8 cellular contexts compared by ENCODE assay signal in genomic region chr17:76710863-76711611, GRCh38. TPM values are rescaled to one million over a fixed set of nuclear protein-coding genes. Genes with fewer than 3 reads are reported as not detected.
DNase-seq lines count a peak whose midpoint lies in the region; ATAC-seq, FAIRE-seq and TF ChIP-seq lines count a peak whose summit lies in the region.

A gene with protein sequence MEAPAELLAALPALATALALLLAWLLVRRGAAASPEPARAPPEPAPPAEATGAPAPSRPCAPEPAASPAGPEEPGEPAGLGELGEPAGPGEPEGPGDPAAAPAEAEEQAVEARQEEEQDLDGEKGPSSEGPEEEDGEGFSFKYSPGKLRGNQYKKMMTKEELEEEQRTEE (minus strand): TSS chr17:76710965. CDS start chr17:76710946, 19 bp downstream.

- H4K20me1 ChIP-seq in K562 (replicated peaks; ENCODE audit: control insufficient read depth, insufficient read depth, low read length), result peaks cover 10% of the 10 kb centered on the region
- H4K20me1 ChIP-seq in hepatocyte (ENCODE audit: insufficient read depth, poor library complexity, severe bottlenecking), result peaks cover 8% of the 10 kb centered on the region

- TF ChIP-seq CTCF in K562 (IDR thresholded peaks at IDR 0.05 in 2 of 3, conservative IDR thresholded peaks at IDR 0.05 in 1 of 3; ENCODE audit: insufficient read depth in 2 of 3, low read depth in 1 of 3, low read length in 3 of 3), result no peak
- no peak for TF ChIP-seq CTCF in hepatocyte (IDR thresholded peaks at IDR 0.05; ENCODE audit: poor library complexity)

- WGBS in K562 (ENCODE audit: insufficient coverage, low coverage, missing lambda C conversion rate), result 19% methylated on average over 17 of the region's 56 CpGs
- 15% methylated on average over 14 of the region's 56 CpGs for WGBS in hepatocyte (ENCODE audit: low lambda C conversion rate, missing lambda C conversion rate)

- peaks cover 31% of the 10 kb centered on the region for H3K4me1 ChIP-seq in HUES48 (ENCODE audit: control insufficient read depth, insufficient read depth, low read length)
- H3K4me1 ChIP-seq in K562 (replicated peaks in 1 of 2; ENCODE audit: control insufficient read depth in 2 of 2, insufficient read depth in 2 of 2, low read length in 2 of 2), result peaks cover 33 to 36% of the 10 kb centered on the region in 2 experiments
- peaks cover 34% of the 10 kb centered on the region for H3K4me1 ChIP-seq in hepatocyte (ENCODE audit: insufficient read depth)

- CTCF ChIA-PET in K562 (lab: Yijun Ruan, JAX; ENCODE audit: low intra/inter-chr PET ratio), result no interaction called here

- BruUV-seq in K562 (replicated peaks; lab: Mats Ljungman, UMichigan), result no TSS peak

- intact Hi-C loops in K562 (cut with micrococcal nuclease), result no loop called here

- H3K9ac ChIP-seq in HUES48 (ENCODE audit: low read depth, low read length) (no peak within 1 kb of the TSS), K562 (ENCODE audit: insufficient read depth in 1 of 2, low read depth in 2 of 2, low read length in 2 of 2) (peak within 1 kb of the TSS; percentile 53 to 89; a peak in 3 of 4 replicates)

- no peaks in the 10 kb centered on the region for H3K9me2 ChIP-seq in hepatocyte (replicated peaks; ENCODE audit: insufficient read depth)

- no peak for TF ChIP-seq POLR2A in K562 (conservative IDR thresholded peaks at IDR 0.05)

- H3K27ac ChIP-seq in HUES48 (ENCODE audit: low read depth, low read length), result peak within 1 kb of the TSS; percentile 24
- H3K27ac ChIP-seq in K562 (ENCODE audit: extremely low read depth, low read depth, low read length), result peak within 1 kb of the TSS; percentile 27; the same call in 2 of the 3 replicates
- H3K27ac ChIP-seq in hepatocyte, result peak within 1 kb of the TSS; percentile 95

- peak; percentile 47 for DNase-seq in Caki2 (ENCODE audit: low read depth)
- DNase-seq in T-helper 22 cell (ENCODE audit: low read depth), result peak; percentile 50
- DNase-seq in K562 (ENCODE audit: extremely low read depth in 1 of 4, low spot score in 3 of 4), result peak; percentile 73 to 93 (median 90)
- DNase-seq in hepatocyte (ENCODE audit: low spot score), result peak; percentile 89
- DNase-seq in pulmonary artery endothelial cell (ENCODE audit: low read depth, low spot score), result no peak
- no peak for DNase-seq in NCI-H2107 (lab: John Stamatoyannopoulos, UW)

- TF ChIP-seq EP300 in K562 (IDR thresholded peaks at IDR 0.05; ENCODE audit: low read length), result no peak

- peak; percentile 80 for ATAC-seq in K562
- no peak for ATAC-seq in HG03460 (IDR thresholded peaks at IDR 0.05; ENCODE audit: unreplicated experiment)

- H3K9me3 ChIP-seq in HUES48 (ENCODE audit: control insufficient read depth, insufficient read depth, low read length), result no peaks in the 10 kb centered on the region
- no peaks in the 10 kb centered on the region for H3K9me3 ChIP-seq in K562 (replicated peaks; ENCODE audit: control insufficient read depth, insufficient read depth, low read depth, low read length)
- H3K9me3 ChIP-seq in hepatocyte (ENCODE audit: low read depth), result no peaks in the 10 kb centered on the region

- peak; percentile 19 for FAIRE-seq in K562 (lab: Jason Lieb, UNC)

- H3K79me2 ChIP-seq in K562 (ENCODE audit: control insufficient read depth, insufficient read depth, low read length) (peaks cover 10% of the 10 kb centered on the region; the same call in 2 of the 3 replicates), hepatocyte (peaks cover 36% of the 10 kb centered on the region)

- H3K4me2 ChIP-seq in K562 (ENCODE audit: insufficient read depth, low read length) (peak within 1 kb of the TSS; percentile 79), hepatocyte (peak within 1 kb of the TSS; percentile 98)

- TF ChIP-seq RAD21 in K562 (CRISPR knock-in tag; conservative IDR thresholded peaks at IDR 0.05 in 1 of 2, IDR thresholded peaks at IDR 0.05 in 1 of 2), result no peak

- peak within 1 kb of the TSS; percentile 67 for H3K4me3 ChIP-seq in HUES48 (ENCODE audit: low read depth, low read length)
- peak within 1 kb of the TSS; percentile 42 for H3K4me3 ChIP-seq in K562
- H3K4me3 ChIP-seq in hepatocyte, result peak within 1 kb of the TSS; percentile 40

- in situ Hi-C loops in Caki2 (cut with HindIII; ENCODE audit: low pct_unique_long_range_greater_than_20kb, low sequenced_read_pairs) (no loop called here), K562 (cut with MboI) (no loop called here)

- H3K27me3 ChIP-seq in HUES48 (ENCODE audit: control insufficient read depth, insufficient read depth, low read length) (peaks cover 22% of the 10 kb centered on the region), K562 (ENCODE audit: control insufficient read depth in 2 of 2, insufficient read depth in 2 of 2, low read length in 2 of 2) (no peaks in the 10 kb centered on the region), hepatocyte (no peaks in the 10 kb centered on the region)

- H3K9me1 ChIP-seq in K562 (ENCODE audit: control insufficient read depth, insufficient read depth, low read length), result peaks cover 2% of the 10 kb centered on the region

- POLR2A ChIA-PET in K562 (lab: Yijun Ruan, JAX), result interaction anchor here (0.6 to 5.2 kb wide), 5 partner anchors 10 to 931 kb away, joined by 3 to 35 read pairs (median 3); partner anchors contain the start of genes JMJD6 and METTL23

- H3K36me3 ChIP-seq in HUES48 (ENCODE audit: control insufficient read depth, insufficient read depth, low read length) (peaks cover 10% of the 10 kb centered on the region), K562 (ENCODE audit: control insufficient read depth, insufficient read depth, low read length) (peaks cover 32% of the 10 kb centered on the region), hepatocyte (replicated peaks; ENCODE audit: insufficient read depth, low read depth) (no peaks in the 10 kb centered on the region)

- peak within 1 kb of the TSS; percentile 78 for H2AFZ ChIP-seq in K562 (ENCODE audit: low read depth, low read length)
- H2AFZ ChIP-seq in hepatocyte, result peak within 1 kb of the TSS; percentile 60

TF ChIP-seq in K562, 482 proteins besides CTCF, POLR2A, EP300 and RAD21 (continues in another document):
- TF ChIP-seq MAZ (CRISPR knock-in tag; conservative IDR thresholded peaks at IDR 0.05 in 1 of 2, IDR thresholded peaks at IDR 0.05 in 1 of 2) (peak; percentile 46 to 74; a peak in 3 of 4 replicates), PTTG1 (tag; IDR thresholded peaks at IDR 0.05; ENCODE audit: low read depth) (no peak)

RNA-seq across cellular contexts. Expression of the gene that starts here (rescaled TPM):
- 64.5 and 101 TPM in 2 replicates for total RNA-seq in Caki2 (2014; rRNA removed; shearing (Covaris generic); ENCODE audit: low replicate concordance)
- total RNA-seq in K562 (2011; cell fraction: chromatin; rRNA removed; ENCODE audit: low replicate concordance), result 7.4 and 13.0 TPM in 2 replicates
- total RNA-seq in K562 (2011; cell fraction: nucleolus; rRNA removed), result 13.7 and 15.5 TPM in 2 replicates
- total RNA-seq in K562 (2011; cell fraction: nucleoplasm; rRNA removed), result 17.9 and 28.3 TPM in 2 replicates
- total RNA-seq in K562 (2014; rRNA removed) (14.1 and 17.1 TPM in 2 replicates), K562 (2014; rRNA removed; fragmentation: Illumina TruSeq; extraction: Trizol) (17.8 and 18.9 TPM in 2 replicates), K562 (2015; rRNA removed; fragmentation: Illumina TruSeq; extraction: Trizol) (8.2 and 8.8 TPM in 2 replicates), K562 (2021) (12.8 and 14.3 TPM in 2 replicates), hepatocyte (101 and 102 TPM in 2 replicates), pulmonary artery endothelial cell (88.0 and 88.2 TPM in 2 replicates)
- polyA plus RNA-seq in K562 (2011; rRNA removed) (36.8 and 38.4 TPM in 2 replicates), K562 (2014; fragmentation: Illumina TruSeq; extraction: Trizol) (24.4 and 25.0 TPM in 2 replicates), K562 (2014; fragmentation: Nextera tagmentation; extraction: Ambion mirVana) (1 to 10 TPM; 2.6 to 3.2 TPM), K562 (2014; rRNA removed) (14.4 and 22.0 TPM in 2 replicates), hepatocyte (117 and 138 TPM in 2 replicates)
- polyA plus RNA-seq in K562 (2011; cell fraction: cytosol; rRNA removed), result 14.5 and 26.4 TPM in 2 replicates
- 17.3 and 17.5 TPM in 2 replicates for polyA plus RNA-seq in K562 (2011; cell fraction: nucleus; rRNA removed)
- polyA plus RNA-seq in K562 (2012), result 9.6 and 28.4 TPM in 2 replicates
- polyA minus RNA-seq in K562 (2011; rRNA and poly(A)+ RNA removed), result 15.4 and 21.1 TPM in 2 replicates
- 13.4 and 15.8 TPM in 2 replicates for polyA minus RNA-seq in K562 (2011; cell fraction: cytosol; rRNA and poly(A)+ RNA removed)
- 1.6 and 4.3 TPM in 2 replicates for polyA minus RNA-seq in K562 (2011; cell fraction: nucleus; rRNA and poly(A)+ RNA removed)

Comparison
In these comparisons a context has a peak if more than half of its experiments do, and no peak if none do; other contexts are left out.
1. DNase-seq: peak in Caki2 (single experiment), T-helper 22 cell (single experiment), K562 (4 of 4) and hepatocyte (single experiment); none in pulmonary artery endothelial cell (single experiment) and NCI-H2107 (single experiment).
2. H3K27ac ChIP-seq: peak in every context shown above with its lines; median percentile 95 in hepatocyte; 27 in K562; 24 in HUES48.
3. Peak in every context shown above with its lines, with median percentiles within 50 percentile points of each other: H3K4me3 ChIP-seq.